2 cellular contexts compared by ENCODE assay signal in the genomic region with DNA sequence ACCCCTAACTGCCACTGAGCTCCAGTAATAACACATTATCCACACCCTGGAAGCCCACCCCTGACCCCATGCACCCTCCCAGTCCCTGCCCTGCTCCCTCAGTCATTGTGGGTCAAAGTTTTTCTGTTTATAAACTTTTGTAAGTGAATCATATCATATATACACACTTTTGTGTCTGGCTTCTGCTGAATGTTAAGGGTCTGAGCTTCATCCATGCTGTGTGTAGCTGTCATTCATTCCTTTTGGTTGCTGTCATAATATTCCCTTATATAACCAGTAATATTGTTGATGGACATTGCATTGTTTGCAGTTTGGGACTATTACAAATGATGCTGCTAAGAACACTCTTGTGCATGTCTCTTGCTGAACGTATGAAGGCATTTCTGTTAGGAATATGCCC.
TF ChIP-seq lines count a peak whose summit lies in the region.

No MANE protein-coding gene starts in this region.

TF ChIP-seq in SK-N-SH treated with all-trans-retinoic acid at 6 μM for 48 hours, 23 proteins besides CTCF, POLR2A, EP300 and RAD21:
- TF ChIP-seq ZC3H10 (CRISPR knock-in tag; IDR thresholded peaks at IDR 0.05): no peak

TF ChIP-seq in SK-N-SH, 30 proteins besides CTCF, POLR2A, EP300 and RAD21:
- no peak for TF ChIP-seq ELF1 (IDR thresholded peaks at IDR 0.05)
- no peak for TF ChIP-seq GATA2 (CRISPR knock-in tag; IDR thresholded peaks at IDR 0.05)
- no peak for TF ChIP-seq SMC3 (IDR thresholded peaks at IDR 0.05; ENCODE audit: low read depth, low read length)
- no peak for TF ChIP-seq YY1 (IDR thresholded peaks at IDR 0.05; ENCODE audit: low read depth)
- no peak for TF ChIP-seq PBX3 (IDR thresholded peaks at IDR 0.05)
- TF ChIP-seq FOSL2 (IDR thresholded peaks at IDR 0.05; ENCODE audit: borderline replicate concordance, low read depth): no peak
- no peak for TF ChIP-seq FOXJ3 (CRISPR knock-in tag; IDR thresholded peaks at IDR 0.05)
- no peak for TF ChIP-seq RFX5 (IDR thresholded peaks at IDR 0.05; ENCODE audit: low read length)
- TF ChIP-seq TCF12 (IDR thresholded peaks at IDR 0.05): no peak
- TF ChIP-seq TEAD4 (IDR thresholded peaks at IDR 0.05; ENCODE audit: borderline replicate concordance, insufficient read depth): no peak
- TF ChIP-seq MEF2A (IDR thresholded peaks at IDR 0.05; ENCODE audit: borderline replicate concordance, low read depth): no peak
- TF ChIP-seq EZH2phosphoT487 (IDR thresholded peaks at IDR 0.05; ENCODE audit: borderline replicate concordance, low read depth): no peak
- TF ChIP-seq NFIC (IDR thresholded peaks at IDR 0.05; ENCODE audit: borderline replicate concordance): no peak
- no peak for TF ChIP-seq FOXM1 (IDR thresholded peaks at IDR 0.05; ENCODE audit: low read depth)
- no peak for TF ChIP-seq GABPA (IDR thresholded peaks at IDR 0.05; ENCODE audit: low read depth)
- no peak for TF ChIP-seq SIN3A (IDR thresholded peaks at IDR 0.05; ENCODE audit: borderline replicate concordance, low read depth, low read length)
- TF ChIP-seq REST (IDR thresholded peaks at IDR 0.05; ENCODE audit: low read depth, low read length): no peak
- TF ChIP-seq JUND (IDR thresholded peaks at IDR 0.05): no peak
- no peak for TF ChIP-seq MXI1 (IDR thresholded peaks at IDR 0.05; ENCODE audit: low read depth, low read length)
- no peak for TF ChIP-seq TAF1 (IDR thresholded peaks at IDR 0.05; ENCODE audit: borderline replicate concordance, low read depth, low read length)
